In the genomic region with DNA sequence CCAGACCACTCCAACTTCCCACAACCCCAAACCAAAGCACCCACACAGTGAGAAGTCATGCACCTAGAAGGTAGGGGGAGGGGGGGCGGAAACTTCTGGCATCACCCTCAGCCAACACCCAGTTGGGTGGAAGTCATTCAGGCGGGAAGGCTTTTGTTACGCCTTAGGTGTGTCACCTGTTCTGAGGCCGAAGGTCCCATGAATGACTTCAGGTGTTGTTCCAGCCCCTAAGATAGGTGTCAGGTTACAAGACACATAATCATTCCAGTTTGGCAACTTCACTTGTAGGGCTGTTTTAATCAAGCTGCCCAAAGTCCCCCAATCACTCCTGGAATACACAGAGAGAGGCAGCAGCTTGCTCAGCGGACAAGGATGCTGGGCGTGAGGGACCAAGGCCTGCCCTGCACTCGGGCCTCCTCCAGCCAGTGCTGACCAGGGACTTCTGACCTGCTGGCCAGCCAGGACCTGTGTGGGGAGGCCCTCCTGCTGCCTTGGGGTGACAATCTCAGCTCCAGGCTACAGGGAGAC, we compare ENCODE assay signal across 16 cellular contexts. TPM values are rescaled to one million over a fixed set of nuclear protein-coding genes. Genes with fewer than 3 reads are reported as not detected.
DNase-seq lines count a peak whose midpoint lies in the region; ATAC-seq and TF ChIP-seq lines count a peak whose summit lies in the region.
"Had no signal": no experiment of that assay in that cellular context is flagged by ENCODE, and none has a peak within 500 bp of the region (broad histone marks: within the 10 kb centered on the region; RNA-seq: fewer than 3 reads in every experiment).

TMPRSS4 (plus strand) TSS at position 325 of the 528 bp plus-strand sequence. CDS start 225 bp downstream, outside the sequence.

- no peak within 1 kb of the TSS for H2BK15ac ChIP-seq in mesendoderm (replicated peaks; ENCODE audit: low read depth)

- no peak within 1 kb of the TSS for H3K4ac ChIP-seq in mesendoderm (ENCODE audit: low read depth, low read length)

- H2AK5ac ChIP-seq in mesendoderm (ENCODE audit: low read length) = no peak within 1 kb of the TSS

- POLR2A ChIA-PET in Caco-2 (lab: Charles Lee) (interaction anchor here (0.6 to 1.5 kb wide), 2 partner anchors 19 to 496 kb away, joined by 4 to 8 read pairs; partner anchors contain the start of gene ARCN1), OCI-LY7 (lab: Charles Lee) (interaction anchor here (0.7 kb wide), 1 partner anchor 26 kb away, joined by 3 read pairs; no protein-coding TSS in a partner anchor)
- POLR2A ChIA-PET in activated CD8-positive, alpha-beta T cell treated with anti-CD3 and anti-CD28 coated beads, Interleukin-2, amount 10 ng/mL, durations not matched to agents 7 days and 5 days (lab: Charles Lee) = no interaction called here

- CTCF ChIA-PET in Caco-2 (lab: Charles Lee) (interaction anchor here (0.6 to 3.2 kb wide), 7 partner anchors 19 to 269 kb away, joined by 3 to 19 read pairs (median 4); no protein-coding TSS in a partner anchor), OCI-LY7 (lab: Charles Lee; ENCODE audit: unreplicated experiment) (no interaction called here)
- CTCF ChIA-PET in activated CD8-positive, alpha-beta T cell treated with anti-CD3 and anti-CD28 coated beads, Interleukin-2, amount 10 ng/mL, durations not matched to agents 7 days and 5 days (lab: Charles Lee) = no interaction called here

- H3K27me3 ChIP-seq in Caco-2 (replicated peaks; ENCODE audit: control insufficient read depth, insufficient read depth, low read length) = no peaks in the 10 kb centered on the region
- no peaks in the 10 kb centered on the region for H3K27me3 ChIP-seq in mesendoderm (ENCODE audit: insufficient read depth, low read length, poor library complexity)
- H3K27me3 ChIP-seq: right atrium auricular region had no signal

- no peak for TF ChIP-seq CTCF in Caco-2 (IDR thresholded peaks at IDR 0.05; ENCODE audit: insufficient read depth in 1 of 2, low read depth in 1 of 2, low read length in 1 of 2, severe bottlenecking in 1 of 2, unreplicated experiment in 1 of 2)
- TF ChIP-seq CTCF in OCI-LY7 (conservative IDR thresholded peaks at IDR 0.05; ENCODE audit: low read length) = no peak

- no peak within 1 kb of the TSS for H3K23ac ChIP-seq in mesendoderm (ENCODE audit: low read length)

- no peaks in the 10 kb centered on the region for H4K20me1 ChIP-seq in OCI-LY7 (ENCODE audit: insufficient read depth, low read length)

- peak within 1 kb of the TSS; percentile 98 for H3K27ac Mint-ChIP-seq in Caco-2 (ENCODE audit: unreplicated experiment)
- peak within 1 kb of the TSS; percentile 13 for H3K27ac Mint-ChIP-seq in activated CD8-positive, alpha-beta T cell treated with anti-CD3 and anti-CD28 coated beads, Interleukin-2, amount 10 ng/mL, durations not matched to agents 7 days and 5 days

- H2AFZ ChIP-seq in OCI-LY7 (ENCODE audit: low read length) = no peak within 1 kb of the TSS

- intact Hi-C loops in Caco-2 (cut with micrococcal nuclease; ENCODE audit: unreplicated experiment) (loop anchor here (1.0 to 5.0 kb wide), 2 partner anchors 19 to 65 kb away; no protein-coding TSS in a partner anchor), OCI-LY7 (cut with micrococcal nuclease; ENCODE audit: unreplicated experiment) (loop anchor here (10.0 kb wide), 1 partner anchor 1612 kb away; no protein-coding TSS in a partner anchor)

- no peak within 1 kb of the TSS for H3K4me2 ChIP-seq in mesendoderm (ENCODE audit: low read length)
- no peak within 1 kb of the TSS for H3K4me2 ChIP-seq in OCI-LY7 (ENCODE audit: low read length)

- no peak within 1 kb of the TSS for H2BK5ac ChIP-seq in mesendoderm (ENCODE audit: low read length)

- H3K56ac ChIP-seq in mesendoderm (ENCODE audit: low read length) = no peak within 1 kb of the TSS

- no CpG with 5 or more reads among the region's 7 CpGs for WGBS in mesendoderm (ENCODE audit: extremely low coverage, insufficient coverage, low lambda C conversion rate)

- H3K27ac ChIP-seq in mesendoderm (ENCODE audit: low read depth, low read length) (no peak within 1 kb of the TSS), OCI-LY7 (ENCODE audit: low read depth, low read length, poor library complexity, severe bottlenecking) (no peak within 1 kb of the TSS)
- H3K27ac ChIP-seq: right atrium auricular region had no signal

- H3K79me1 ChIP-seq in mesendoderm (ENCODE audit: low read length) = no peaks in the 10 kb centered on the region

- H3K18ac ChIP-seq in mesendoderm (ENCODE audit: low read length) = no peak within 1 kb of the TSS

- H3K27me3 Mint-ChIP-seq in Caco-2 (ENCODE audit: insufficient read depth, unreplicated experiment) = no peaks in the 10 kb centered on the region
- H3K27me3 Mint-ChIP-seq in activated CD8-positive, alpha-beta T cell treated with anti-CD3 and anti-CD28 coated beads, Interleukin-2, amount 10 ng/mL, durations not matched to agents 7 days and 5 days (ENCODE audit: low read depth) = peaks cover 14% of the 10 kb centered on the region
- peaks cover 8% of the 10 kb centered on the region for H3K27me3 Mint-ChIP-seq in activated T-cell treated with anti-CD3 and anti-CD28 coated beads, Interleukin-2, amount 50 U/mL, for 4 hours (ENCODE audit: low read depth)

- H3K4me1 ChIP-seq in Caco-2 (peaks cover 33% of the 10 kb centered on the region), mesendoderm (ENCODE audit: control insufficient read depth, low read depth, low read length) (peaks cover 3% of the 10 kb centered on the region), OCI-LY7 (ENCODE audit: insufficient read depth, low read length, poor library complexity, severe bottlenecking) (peaks cover 4% of the 10 kb centered on the region)
- H3K4me1 ChIP-seq: right atrium auricular region had no signal

- H3K36me3 ChIP-seq in Caco-2 (ENCODE audit: control insufficient read depth, insufficient read depth, low read length) (peaks cover 3% of the 10 kb centered on the region), mesendoderm (ENCODE audit: control insufficient read depth, insufficient read depth, low read length) (no peaks in the 10 kb centered on the region), OCI-LY7 (ENCODE audit: insufficient read depth, low read length) (no peaks in the 10 kb centered on the region)
- H3K36me3 ChIP-seq: right atrium auricular region had no signal

- H4K5ac ChIP-seq in mesendoderm (ENCODE audit: low read length) = no peak within 1 kb of the TSS

- H3K9me2 ChIP-seq in OCI-LY7 (ENCODE audit: insufficient read depth, low read length) = no peaks in the 10 kb centered on the region

- H3K4me3 Mint-ChIP-seq in Caco-2 (ENCODE audit: unreplicated experiment) = peak within 1 kb of the TSS; percentile 64
- H3K4me3 Mint-ChIP-seq in activated CD8-positive, alpha-beta T cell treated with anti-CD3 and anti-CD28 coated beads, Interleukin-2, amount 10 ng/mL, durations not matched to agents 7 days and 5 days = no peak within 1 kb of the TSS
- no peak within 1 kb of the TSS for H3K4me3 Mint-ChIP-seq in activated T-cell treated with anti-CD3 and anti-CD28 coated beads, Interleukin-2, amount 50 U/mL, for 4 hours

- H3K4me1 Mint-ChIP-seq in Caco-2 (ENCODE audit: low read depth, unreplicated experiment) = peaks cover 42% of the 10 kb centered on the region
- peaks cover 13% of the 10 kb centered on the region for H3K4me1 Mint-ChIP-seq in activated CD8-positive, alpha-beta T cell treated with anti-CD3 and anti-CD28 coated beads, Interleukin-2, amount 10 ng/mL, durations not matched to agents 7 days and 5 days (ENCODE audit: low read depth)
- H3K4me1 Mint-ChIP-seq in activated T-cell treated with anti-CD3 and anti-CD28 coated beads, Interleukin-2, amount 50 U/mL, for 4 hours (ENCODE audit: low read depth) = no peaks in the 10 kb centered on the region

- H3K9me3 ChIP-seq in Caco-2 = no peaks in the 10 kb centered on the region
- H3K9me3 ChIP-seq in OCI-LY7 (ENCODE audit: low read length) = no peaks in the 10 kb centered on the region
- H3K9me3 ChIP-seq: right atrium auricular region had no signal

- no peak within 1 kb of the TSS for H3K9ac ChIP-seq in mesendoderm (ENCODE audit: low read length)

- no peak within 1 kb of the TSS for H2BK120ac ChIP-seq in mesendoderm (ENCODE audit: low read depth, low read length)

- peak; percentile 93 to 98 for DNase-seq in Caco-2
- DNase-seq in NCI-H1105 treated with DMSO at 0.1 percent for 48 hours (lab: John Stamatoyannopoulos, UW) = peak; percentile 94
- no peak for DNase-seq in activated CD8-positive, alpha-beta T cell treated with anti-CD3 and anti-CD28 coated beads, Interleukin-2, amount 10 ng/mL, durations not matched to agents 7 days and 5 days
- peak; percentile 51 for DNase-seq in mesendoderm
- DNase-seq in activated T-cell treated with anti-CD3 and anti-CD28 coated beads, Interleukin-2, amount 50 U/mL, for 4 hours = no peak
- DNase-seq in OCI-LY7 (ENCODE audit: low spot score) = no peak
- DNase-seq in GM19240 (ENCODE audit: insufficient read length, low spot score) = no peak
- DNase-seq: activated CD4-positive, alpha-beta T cell treated with anti-CD3 and anti-CD28 coated beads, Interleukin-2, amount 50 U/mL, for 4 hours; GOT3; IMR-90; mesenchymal stem cell; NCI-H82 had no signal

- H3K9me3 Mint-ChIP-seq in Caco-2 (ENCODE audit: unreplicated experiment) = no peaks in the 10 kb centered on the region
- H3K9me3 Mint-ChIP-seq in activated CD8-positive, alpha-beta T cell treated with anti-CD3 and anti-CD28 coated beads, Interleukin-2, amount 10 ng/mL, durations not matched to agents 7 days and 5 days (ENCODE audit: insufficient read depth) = no peaks in the 10 kb centered on the region
- no peaks in the 10 kb centered on the region for H3K9me3 Mint-ChIP-seq in activated T-cell treated with anti-CD3 and anti-CD28 coated beads, Interleukin-2, amount 50 U/mL, for 4 hours
- H3K9me3 Mint-ChIP-seq: activated naive CD4-positive, alpha-beta T cell treated with anti-CD3 and anti-CD28 coated beads, Interleukin-2, amount 50 U/mL, for 72 hours had no signal

- no peak for ATAC-seq in activated CD8-positive, alpha-beta T cell treated with anti-CD3 and anti-CD28 coated beads, Interleukin-2, amount 10 ng/mL, durations not matched to agents 7 days and 5 days
- ATAC-seq in HG03159 (IDR thresholded peaks at IDR 0.05; ENCODE audit: unreplicated experiment) = no peak
- no peak for ATAC-seq in activated T-cell treated with anti-CD3 and anti-CD28 coated beads, Interleukin-2, amount 50 U/mL, for 4 hours
- ATAC-seq: activated naive CD4-positive, alpha-beta T cell treated with anti-CD3 and anti-CD28 coated beads, Interleukin-2, amount 50 U/mL, for 72 hours had no signal

- BruUV-seq in Caco-2 (replicated peaks; lab: Mats Ljungman, UMichigan) (no TSS peak), OCI-LY7 (replicated peaks; lab: Mats Ljungman, UMichigan) (no TSS peak)

- peaks cover 16% of the 10 kb centered on the region for H3K36me3 Mint-ChIP-seq in Caco-2 (ENCODE audit: insufficient read depth, unreplicated experiment)
- no peaks in the 10 kb centered on the region for H3K36me3 Mint-ChIP-seq in activated CD8-positive, alpha-beta T cell treated with anti-CD3 and anti-CD28 coated beads, Interleukin-2, amount 10 ng/mL, durations not matched to agents 7 days and 5 days (ENCODE audit: low read depth)
- H3K36me3 Mint-ChIP-seq in activated T-cell treated with anti-CD3 and anti-CD28 coated beads, Interleukin-2, amount 50 U/mL, for 4 hours (ENCODE audit: insufficient read depth) = no peaks in the 10 kb centered on the region
- H3K36me3 Mint-ChIP-seq: activated naive CD4-positive, alpha-beta T cell treated with anti-CD3 and anti-CD28 coated beads, Interleukin-2, amount 50 U/mL, for 72 hours had no signal

- H3K4me3 ChIP-seq in Caco-2 (ENCODE audit: low read depth, low read length) (peak within 1 kb of the TSS; percentile 35), mesendoderm (ENCODE audit: low read length) (no peak within 1 kb of the TSS), OCI-LY7 (ENCODE audit: low read depth, low read length, poor library complexity, severe bottlenecking) (no peak within 1 kb of the TSS)
- H3K4me3 ChIP-seq: right atrium auricular region had no signal

- H4K8ac ChIP-seq in mesendoderm (ENCODE audit: low read depth, low read length) = no peak within 1 kb of the TSS

- H3K79me2 ChIP-seq in mesendoderm (ENCODE audit: control insufficient read depth, insufficient read depth, low read length) = no peaks in the 10 kb centered on the region
- no peaks in the 10 kb centered on the region for H3K79me2 ChIP-seq in OCI-LY7 (ENCODE audit: insufficient read depth, low read depth, low read length)

RNA-seq across cellular contexts. Expression of gene TMPRSS4, which starts in this region (rescaled TPM):
- total RNA-seq in Caco-2 (2022) (83.2 and 86.4 TPM in 2 replicates), OCI-LY7 (2022) (not detected in 2 replicates)
- under 1 TPM; 0.37 to 0.50 TPM for total RNA-seq in activated CD8-positive, alpha-beta T cell treated with anti-CD3 and anti-CD28 coated beads, Interleukin-2, amount 10 ng/mL, durations not matched to agents 7 days and 5 days
- 0.21 TPM for polyA plus RNA-seq in mesendoderm (2013, experiment 1 of 2)
- 0.52 TPM for polyA plus RNA-seq in mesendoderm (2013, experiment 2 of 2)
- total RNA-seq in activated T-cell treated with anti-CD3 and anti-CD28 coated beads, Interleukin-2, amount 50 U/mL, for 4 hours = under 1 TPM in 1 of 3 donors, not detected in 2; 0.08 TPM
- total RNA-seq in OCI-LY7 (2014; rRNA removed; shearing (Covaris generic)) = 0.03 TPM in 1 of 2 replicates, not detected in the other
- total RNA-seq: activated naive CD4-positive, alpha-beta T cell treated with anti-CD3 and anti-CD28 coated beads, Interleukin-2, amount 50 U/mL, for 72 hours; glomerular endothelial cell; IMR-90; right atrium auricular region had no signal
- polyA plus RNA-seq: IMR-90 had no signal

Comparison
In these comparisons a context has a peak if more than half of its experiments do, and no peak if none do; other contexts are left out.
1. RNA of gene TMPRSS4 (total RNA-seq): 83.2 to 86.4 TPM in Caco-2; 0.37 to 0.50 TPM in activated CD8-positive, alpha-beta T cell treated with anti-CD3 and anti-CD28 coated beads, Interleukin-2, amount 10 ng/mL, durations not matched to agents 7 days and 5 days, 0.08 TPM in activated T-cell treated with anti-CD3 and anti-CD28 coated beads, Interleukin-2, amount 50 U/mL, for 4 hours and 0.03 TPM in OCI-LY7; every median in the first group is over 10 times any median in the second.
2. DNase-seq: peak in Caco-2 (2 of 2), NCI-H1105 treated with DMSO at 0.1 percent for 48 hours (single experiment) and mesendoderm (single experiment); none in activated CD8-positive, alpha-beta T cell treated with anti-CD3 and anti-CD28 coated beads, Interleukin-2, amount 10 ng/mL, durations not matched to agents 7 days and 5 days (single experiment), activated T-cell treated with anti-CD3 and anti-CD28 coated beads, Interleukin-2, amount 50 U/mL, for 4 hours (single experiment), OCI-LY7 (single experiment) and GM19240 (single experiment).